ENCODE assay signal across 22 cellular contexts in genomic region chr6:56571605-56572004, GRCh38.
DNase-seq lines count a peak whose midpoint lies in the region; ATAC-seq, FAIRE-seq and TF ChIP-seq lines count a peak whose summit lies in the region.
"Had no signal": no experiment of that assay in that cellular context is flagged by ENCODE, and none has a peak within 500 bp of the region (broad histone marks: within the 10 kb centered on the region; RNA-seq: fewer than 3 reads in every experiment).

No MANE protein-coding gene starts in this region.

- H4K20me1 ChIP-seq in HepG2 (ENCODE audit: insufficient read depth, low read length) (no peaks in the 10 kb centered on the region), SK-N-SH (ENCODE audit: insufficient read depth) (no peaks in the 10 kb centered on the region)
- H4K20me1 ChIP-seq: BLaER1 had no signal

- H3K4me1 ChIP-seq in HepG2 (ENCODE audit: insufficient read depth, low read length) (peaks cover 29% of the 10 kb centered on the region), right lobe of liver (peaks cover 0 to 20% (median 3%) of the 10 kb centered on the region in 4 donors), SK-N-SH (ENCODE audit: control insufficient read depth in 1 of 2, insufficient read depth in 2 of 2, low read depth in 1 of 2, low read length in 1 of 2) (peaks cover 14 to 30% of the 10 kb centered on the region in 2 experiments; a peak in 3 of 4 replicates)
- H3K4me1 ChIP-seq: A549, BLaER1 had no signal

- H3K36me3 ChIP-seq in HepG2 (replicated peaks in 1 of 2; ENCODE audit: control insufficient read depth in 1 of 2, insufficient read depth in 2 of 2, low read length in 2 of 2) (peaks cover 0 to 2% of the 10 kb centered on the region in 2 experiments; a peak in 1 of 5 replicates), right lobe of liver (peaks cover 0 to 13% (median 6%) of the 10 kb centered on the region in 4 donors), SK-N-SH (replicated peaks in 1 of 2; ENCODE audit: control insufficient read depth in 1 of 2, insufficient read depth in 2 of 2, low read length in 1 of 2) (peaks cover 49 to 62% of the 10 kb centered on the region in 2 experiments)
- H3K36me3 ChIP-seq: BE2C had no signal

- CTCF ChIA-PET in HepG2 (lab: Yijun Ruan, JAX; ENCODE audit: low intra/inter-chr PET ratio, low total read pairs) (interaction anchor here (1.3 to 1.6 kb wide), 3 partner anchors 22 to 212 kb away, joined by 5 to 20 read pairs (median 8); no protein-coding TSS in a partner anchor), SK-N-SH (lab: Yijun Ruan, JAX) (interaction anchor here (0.6 to 3.0 kb wide), 19 partner anchors 8 to 213 kb away, joined by 3 to 36 read pairs (median 6); no protein-coding TSS in a partner anchor)

- 14% methylated on average over 4 of the region's 4 CpGs for WGBS in HepG2 (ENCODE audit: low lambda C conversion rate)
- WGBS in right lobe of liver (ENCODE audit: insufficient coverage, low coverage, low lambda C conversion rate, missing lambda C conversion rate), result 28% methylated on average over 4 of the region's 4 CpGs
- WGBS in SK-N-SH (ENCODE audit: low lambda C conversion rate), result 81% methylated on average over 4 of the region's 4 CpGs

- in situ Hi-C loops in HepG2 (cut with HindIII; ENCODE audit: extremely low pct_ligation_motif_present, low pct_unique_long_range_greater_than_20kb), result loop anchor here (10.0 kb wide), 1 partner anchor 207 kb away; no protein-coding TSS in a partner anchor

- H3K4me3 ChIP-seq in HepG2 (replicated peaks in 1 of 3; ENCODE audit: insufficient read depth in 1 of 3, low read depth in 2 of 3, low read length in 3 of 3) (no peak overlapping the region), right lobe of liver (no peak overlapping the region), SK-N-SH (ENCODE audit: low read depth in 2 of 2, low read length in 1 of 2) (no peak overlapping the region)
- H3K4me3 ChIP-seq: A549, BLaER1, GM12878 had no signal

- no peak for TF ChIP-seq EP300 in HepG2 (IDR thresholded peaks at IDR 0.05; ENCODE audit: low read depth in 2 of 2, low read length in 2 of 2)
- no peak for TF ChIP-seq EP300 in HepG2 (CRISPR knock-in tag; IDR thresholded peaks at IDR 0.05; ENCODE audit: borderline replicate concordance)
- no peak for TF ChIP-seq EP300 in SK-N-SH (IDR thresholded peaks at IDR 0.05; ENCODE audit: borderline replicate concordance in 1 of 2, low read depth in 1 of 2, low read length in 1 of 2)

- H3K27me3 ChIP-seq in HepG2 (ENCODE audit: control insufficient read depth in 1 of 2, insufficient read depth in 2 of 2, low read length in 2 of 2), result no peaks in the 10 kb centered on the region
- no peaks in the 10 kb centered on the region for H3K27me3 ChIP-seq in right lobe of liver
- H3K27me3 ChIP-seq in SK-N-SH (ENCODE audit: insufficient read depth), result no peaks in the 10 kb centered on the region
- H3K27me3 ChIP-seq: BE2C, BLaER1 had no signal

- TF ChIP-seq CTCF in D721Med (IDR thresholded peaks at IDR 0.05; ENCODE audit: insufficient read depth, missing control alignments) (no peak), HepG2 (CRISPR knock-in tag; IDR thresholded peaks at IDR 0.05) (no peak), right lobe of liver (IDR thresholded peaks at IDR 0.05) (no peak), SK-N-SH (IDR thresholded peaks at IDR 0.05) (no peak)

- TF ChIP-seq RAD21 in HepG2 (CRISPR knock-in tag; IDR thresholded peaks at IDR 0.05), result no peak
- TF ChIP-seq RAD21 in SK-N-SH (IDR thresholded peaks at IDR 0.05; ENCODE audit: low read length), result no peak

- peaks cover 18% of the 10 kb centered on the region for H3F3A ChIP-seq in SK-N-SH (replicated peaks; ENCODE audit: insufficient read depth)

- H3K9ac ChIP-seq in HepG2 (ENCODE audit: insufficient read depth, low read depth, low read length) (no peak overlapping the region), SK-N-SH (no peak overlapping the region)
- H3K9ac ChIP-seq: BLaER1 had no signal

- H3K79me2 ChIP-seq in HepG2 (ENCODE audit: insufficient read depth, low read length), result no peaks in the 10 kb centered on the region
- peaks cover 16% of the 10 kb centered on the region; the same call in 1 of the 2 replicates for H3K79me2 ChIP-seq in SK-N-SH (ENCODE audit: insufficient read depth)

- H3K4me2 ChIP-seq in HepG2 (ENCODE audit: low read depth, low read length), result no peak overlapping the region
- no peak overlapping the region for H3K4me2 ChIP-seq in SK-N-SH
- H3K4me2 ChIP-seq: A549, BLaER1 had no signal

- DNase-seq in D721Med (ENCODE audit: insufficient read length, low spot score) (no peak), HepG2 (ENCODE audit: low spot score) (peak; percentile 21), right lobe of liver (no peak), NCI-H2227 treated with DMSO at 0.1 percent for 48 hours (lab: John Stamatoyannopoulos, UW) (no peak), SK-N-SH (no peak)
- DNase-seq: BE2C; C1 segment of cervical spinal cord; CD4-positive, alpha-beta memory T cell; CD4-positive, CD25-positive, alpha-beta regulatory T cell; CD8-positive, alpha-beta memory T cell; COR-L47; DMS79 treated with DMSO at 0.1 percent for 48 hours; GDM1 had no signal

- no peak overlapping the region for H2AFZ ChIP-seq in HepG2 (ENCODE audit: low read length)
- H2AFZ ChIP-seq in SK-N-SH (ENCODE audit: low read depth), result no peak overlapping the region

- H3K9me2 ChIP-seq in SK-N-SH, result no peaks in the 10 kb centered on the region

- POLR2A ChIA-PET in HepG2 (lab: Yijun Ruan, JAX) (interaction anchor here (1.4 to 1.9 kb wide), 2 partner anchors 29 to 30 kb away, joined by 6 to 7 read pairs; no protein-coding TSS in a partner anchor), SK-N-SH (lab: Yijun Ruan, JAX) (interaction anchor here (0.6 kb wide), 1 partner anchor 9 kb away, joined by 6 read pairs; no protein-coding TSS in a partner anchor)

- TF ChIP-seq POLR2A in HepG2 (IDR thresholded peaks at IDR 0.05; ENCODE audit: insufficient read depth in 1 of 2, low read depth in 2 of 2, low read length in 2 of 2) (no peak), right lobe of liver (IDR thresholded peaks at IDR 0.05) (no peak)

- no peaks in the 10 kb centered on the region for H3K9me3 ChIP-seq in HepG2 (ENCODE audit: low read length)
- H3K9me3 ChIP-seq in right lobe of liver, result no peaks in the 10 kb centered on the region
- no peaks in the 10 kb centered on the region for H3K9me3 ChIP-seq in SK-N-SH
- H3K9me3 ChIP-seq: A549, BE2C, BLaER1 had no signal

- H3K27ac ChIP-seq in HepG2 (ENCODE audit: extremely low read length, insufficient read depth, low read length), result no peak overlapping the region
- peak overlapping the region in 1 of 3 donors; percentile 36 for H3K27ac ChIP-seq in right lobe of liver
- 0 out of 4 replicates have a peak overlapping the region, but pooled peaks of 1 of the 2 experiments have one; percentile 16 for H3K27ac ChIP-seq in SK-N-SH (ENCODE audit: low read depth in 2 of 2, low read length in 1 of 2)
- H3K27ac ChIP-seq: 22Rv1, A549, BLaER1 had no signal

- no TSS peak for BruUV-seq in HepG2 (replicated peaks; lab: Mats Ljungman, UMichigan)

- intact Hi-C loops in HepG2 (cut with micrococcal nuclease; ENCODE audit: unreplicated experiment) (loop anchor here (2.0 kb wide), 1 partner anchor 89 kb away; no protein-coding TSS in a partner anchor), right lobe of liver (cut with DNase I) (loop anchor here in 1 of 2 donors (10.0 kb wide), 1 partner anchor 207 kb away; no protein-coding TSS in a partner anchor)

- FAIRE-seq in D721Med (lab: Jason Lieb, UNC) (peak; percentile 48), endometrium (lab: Jason Lieb, UNC) (peak; percentile 26), HepG2 (lab: Jason Lieb, UNC) (no peak)
- FAIRE-seq: A549, GM12878, GM12892, GM18507 had no signal

- ATAC-seq in HepG2 (peak; percentile 18; the same call in 1 of the 3 replicates), right lobe of liver (peak in 3 of 4 donors; percentile 12 to 54 (median 13)), GM18907 (IDR thresholded peaks at IDR 0.05; ENCODE audit: unreplicated experiment) (no peak), HG03439 (IDR thresholded peaks at IDR 0.05; ENCODE audit: unreplicated experiment) (no peak)

TF ChIP-seq in HepG2, 621 proteins besides CTCF, POLR2A, EP300 and RAD21 (continues in another document):
- TF ChIP-seq ISL2 (CRISPR knock-in tag; IDR thresholded peaks at IDR 0.05), result peak; percentile 46; the same call in 1 of the 2 replicates

TF ChIP-seq in SK-N-SH, 30 proteins besides CTCF, POLR2A, EP300 and RAD21 (continues in another document):
- no peak for TF ChIP-seq NRF1 (IDR thresholded peaks at IDR 0.05; ENCODE audit: low read depth, low read length)
- no peak for TF ChIP-seq USF2 (IDR thresholded peaks at IDR 0.05; ENCODE audit: borderline replicate concordance, low read depth, low read length)
- no peak for TF ChIP-seq SIN3A (IDR thresholded peaks at IDR 0.05; ENCODE audit: borderline replicate concordance, low read depth, low read length)
- TF ChIP-seq YY1 (IDR thresholded peaks at IDR 0.05; ENCODE audit: low read depth), result no peak
- TF ChIP-seq, protein P1, sequence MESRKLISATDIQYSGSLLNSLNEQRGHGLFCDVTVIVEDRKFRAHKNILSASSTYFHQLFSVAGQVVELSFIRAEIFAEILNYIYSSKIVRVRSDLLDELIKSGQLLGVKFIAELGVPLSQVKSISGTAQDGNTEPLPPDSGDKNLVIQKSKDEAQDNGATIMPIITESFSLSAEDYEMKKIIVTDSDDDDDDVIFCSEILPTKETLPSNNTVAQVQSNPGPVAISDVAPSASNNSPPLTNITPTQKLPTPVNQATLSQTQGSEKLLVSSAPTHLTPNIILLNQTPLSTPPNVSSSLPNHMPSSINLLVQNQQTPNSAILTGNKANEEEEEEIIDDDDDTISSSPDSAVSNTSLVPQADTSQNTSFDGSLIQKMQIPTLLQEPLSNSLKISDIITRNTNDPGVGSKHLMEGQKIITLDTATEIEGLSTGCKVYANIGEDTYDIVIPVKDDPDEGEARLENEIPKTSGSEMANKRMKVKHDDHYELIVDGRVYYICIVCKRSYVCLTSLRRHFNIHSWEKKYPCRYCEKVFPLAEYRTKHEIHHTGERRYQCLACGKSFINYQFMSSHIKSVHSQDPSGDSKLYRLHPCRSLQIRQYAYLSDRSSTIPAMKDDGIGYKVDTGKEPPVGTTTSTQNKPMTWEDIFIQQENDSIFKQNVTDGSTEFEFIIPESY (IDR thresholded peaks at IDR 0.05; ENCODE audit: borderline replicate concordance, low read depth), result no peak
- no peak for TF ChIP-seq MXI1 (IDR thresholded peaks at IDR 0.05; ENCODE audit: low read depth, low read length)

Comparison
In these comparisons a context has a peak if more than half of its experiments do, and no peak if none do; other contexts are left out.
1. ATAC-seq: peak in HepG2 (single experiment) and right lobe of liver (3 of 4); none in GM18907 (single experiment) and HG03439 (single experiment).